14 cellular contexts compared by ENCODE assay signal in the genomic region with DNA sequence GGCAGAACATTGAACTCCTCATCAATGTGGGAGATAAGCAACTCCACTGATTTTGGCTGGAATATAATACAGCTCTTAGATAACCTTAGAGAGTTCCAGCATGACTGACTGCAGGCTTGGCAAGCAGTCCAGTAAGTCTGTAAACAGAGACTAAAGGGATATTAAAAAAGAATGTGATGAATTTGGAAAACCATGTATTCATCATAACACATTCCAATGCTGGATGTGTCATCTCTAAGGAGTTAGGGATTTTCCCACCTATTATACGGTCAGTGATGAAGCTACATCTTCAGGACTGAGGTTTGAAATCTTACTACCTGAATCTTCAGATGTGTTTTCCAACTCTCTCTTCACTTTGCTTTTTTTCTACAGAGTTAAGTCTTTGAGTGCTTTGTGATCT.
DNase-seq lines count a peak whose midpoint lies in the region; ATAC-seq and TF ChIP-seq lines count a peak whose summit lies in the region.
"Had no signal": no experiment of that assay in that cellular context is flagged by ENCODE, and none has a peak within 500 bp of the region (broad histone marks: within the 10 kb centered on the region; RNA-seq: fewer than 3 reads in every experiment).

No MANE protein-coding gene starts in this region.

- no peak for TF ChIP-seq POLR2A in HCT116 (IDR thresholded peaks at IDR 0.05; ENCODE audit: borderline replicate concordance, extremely low read depth, insufficient read depth, insufficient read length)

- DNase-seq in HCT116 (ENCODE audit: low read depth, low spot score) (no peak), SJCRH30 (peak; percentile 15 to 31), fibroblast of pulmonary artery (ENCODE audit: low read depth) (peak; percentile 29), renal cortical epithelial cell (ENCODE audit: low read depth) (peak; percentile 62), dedifferentiated amniotic fluid mesenchymal stem cell (ENCODE audit: extremely low spot score) (no peak), H4 (ENCODE audit: low spot score) (no peak)
- DNase-seq: central memory CD4-positive, alpha-beta T cell; HCEC 1CT; NCI-H510A; stimulated activated naive CD4-positive, alpha-beta T cell had no signal

- CTCF ChIA-PET in HCT116 (lab: Charles Lee): no interaction called here

- peak overlapping the region; percentile 41 for H2AFZ ChIP-seq in HCT116 (ENCODE audit: low read depth, low read length, poor library complexity, severe bottlenecking)

- intact Hi-C loops in HCT116 (cut with micrococcal nuclease): no loop called here

- no peak overlapping the region for H3K4me3 ChIP-seq in HCT116 (replicated peaks in 1 of 2; ENCODE audit: low read depth in 1 of 2, low read length in 2 of 2)
- no peak overlapping the region for H3K4me3 ChIP-seq in SJCRH30
- H3K4me3 ChIP-seq in fibroblast of pulmonary artery (replicated peaks; ENCODE audit: low read depth, low read length): no peak overlapping the region
- H3K4me3 ChIP-seq: right atrium auricular region had no signal

- RAD21 ChIA-PET in HCT116 (lab: Charles Lee; ENCODE audit: low non-redundant PET in 1 of 2, low total read pairs in 2 of 2, uncharacterized antibody in 2 of 2, unreplicated experiment in 2 of 2): no interaction called here

- no peaks in the 10 kb centered on the region for H4K20me1 ChIP-seq in HCT116 (ENCODE audit: insufficient read depth)

- no peaks in the 10 kb centered on the region for H3K79me2 ChIP-seq in HCT116 (ENCODE audit: insufficient read depth, low read length)

- H3K36me3 ChIP-seq in HCT116 (ENCODE audit: control insufficient read depth in 1 of 2, insufficient read depth in 2 of 2, low read length in 2 of 2) (no peaks in the 10 kb centered on the region), SJCRH30 (no peaks in the 10 kb centered on the region)
- H3K36me3 ChIP-seq: right atrium auricular region had no signal

- H3K27me3 ChIP-seq in HCT116 (ENCODE audit: insufficient read depth, low read length) (no peaks in the 10 kb centered on the region), SJCRH30 (no peaks in the 10 kb centered on the region)
- H3K27me3 ChIP-seq: right atrium auricular region had no signal

- H3K27ac ChIP-seq in HCT116 (ENCODE audit: low read depth, low read length) (no peak overlapping the region), SJCRH30 (peak overlapping the region; percentile 77)
- H3K27ac ChIP-seq: C4-2B, right atrium auricular region had no signal

- H3K4me2 ChIP-seq in HCT116 (ENCODE audit: low read length): peak overlapping the region; percentile 47

- H3K9ac ChIP-seq in HCT116 (ENCODE audit: low read length): no peak overlapping the region

- H3K4me1 ChIP-seq in HCT116 (ENCODE audit: control insufficient read depth in 1 of 2, insufficient read depth in 2 of 2, low read length in 2 of 2): peaks cover 0 to 12% of the 10 kb centered on the region in 2 experiments; a peak in 2 of 4 replicates
- H3K4me1 ChIP-seq in SJCRH30: peaks cover 71% of the 10 kb centered on the region
- H3K4me1 ChIP-seq: right atrium auricular region had no signal

- no TSS peak for BruUV-seq in HCT116 (replicated peaks; lab: Mats Ljungman, UMichigan)

- POLR2A ChIA-PET in HCT116 (lab: Charles Lee): no interaction called here

- H3K9me2 ChIP-seq in HCT116 (ENCODE audit: insufficient read depth): no peaks in the 10 kb centered on the region

- H3K9me3 ChIP-seq in HCT116 (ENCODE audit: control insufficient read depth in 1 of 2, insufficient read depth in 1 of 2, low read depth in 1 of 2, low read length in 2 of 2): no peaks in the 10 kb centered on the region
- no peaks in the 10 kb centered on the region for H3K9me3 ChIP-seq in SJCRH30 (replicated peaks)
- H3K9me3 ChIP-seq: right atrium auricular region had no signal

- ATAC-seq in HCT116 (peak; percentile 58), GM18868 (IDR thresholded peaks at IDR 0.05; ENCODE audit: unreplicated experiment) (no peak)
- ATAC-seq: HepG2 had no signal

- TF ChIP-seq RAD21 in HCT116 (IDR thresholded peaks at IDR 0.05; ENCODE audit: low read depth): no peak

- no peak for TF ChIP-seq CTCF in HCT116 (IDR thresholded peaks at IDR 0.05 in 2 of 3, conservative IDR thresholded peaks at IDR 0.05 in 1 of 3; ENCODE audit: borderline replicate concordance in 1 of 3, insufficient read depth in 1 of 3, low read depth in 2 of 3, low read length in 2 of 3)
- no peak for TF ChIP-seq CTCF in fibroblast of pulmonary artery (IDR thresholded peaks at IDR 0.05; ENCODE audit: low read length, missing control alignments)

TF ChIP-seq in HCT116, 20 proteins besides CTCF, POLR2A, EP300 and RAD21:
- TF ChIP-seq ZNF274 (IDR thresholded peaks at IDR 0.05; ENCODE audit: low read depth, low read length): no peak
- TF ChIP-seq JUND (IDR thresholded peaks at IDR 0.05): no peak
- TF ChIP-seq SRF (IDR thresholded peaks at IDR 0.05; ENCODE audit: low read depth): no peak
- TF ChIP-seq CEBPB (IDR thresholded peaks at IDR 0.05; ENCODE audit: low read depth): no peak
- TF ChIP-seq, protein P1, sequence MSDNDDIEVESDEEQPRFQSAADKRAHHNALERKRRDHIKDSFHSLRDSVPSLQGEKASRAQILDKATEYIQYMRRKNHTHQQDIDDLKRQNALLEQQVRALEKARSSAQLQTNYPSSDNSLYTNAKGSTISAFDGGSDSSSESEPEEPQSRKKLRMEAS (IDR thresholded peaks at IDR 0.05): no peak
- TF ChIP-seq, protein P2, sequence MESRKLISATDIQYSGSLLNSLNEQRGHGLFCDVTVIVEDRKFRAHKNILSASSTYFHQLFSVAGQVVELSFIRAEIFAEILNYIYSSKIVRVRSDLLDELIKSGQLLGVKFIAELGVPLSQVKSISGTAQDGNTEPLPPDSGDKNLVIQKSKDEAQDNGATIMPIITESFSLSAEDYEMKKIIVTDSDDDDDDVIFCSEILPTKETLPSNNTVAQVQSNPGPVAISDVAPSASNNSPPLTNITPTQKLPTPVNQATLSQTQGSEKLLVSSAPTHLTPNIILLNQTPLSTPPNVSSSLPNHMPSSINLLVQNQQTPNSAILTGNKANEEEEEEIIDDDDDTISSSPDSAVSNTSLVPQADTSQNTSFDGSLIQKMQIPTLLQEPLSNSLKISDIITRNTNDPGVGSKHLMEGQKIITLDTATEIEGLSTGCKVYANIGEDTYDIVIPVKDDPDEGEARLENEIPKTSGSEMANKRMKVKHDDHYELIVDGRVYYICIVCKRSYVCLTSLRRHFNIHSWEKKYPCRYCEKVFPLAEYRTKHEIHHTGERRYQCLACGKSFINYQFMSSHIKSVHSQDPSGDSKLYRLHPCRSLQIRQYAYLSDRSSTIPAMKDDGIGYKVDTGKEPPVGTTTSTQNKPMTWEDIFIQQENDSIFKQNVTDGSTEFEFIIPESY (IDR thresholded peaks at IDR 0.05; ENCODE audit: extremely low read depth, insufficient replicate concordance, low read length): no peak
- no peak for TF ChIP-seq EZH2phosphoT487 (IDR thresholded peaks at IDR 0.05; ENCODE audit: borderline replicate concordance)
- no peak for TF ChIP-seq ZFX (IDR thresholded peaks at IDR 0.05)
- no peak for TF ChIP-seq POLR2AphosphoS5 (IDR thresholded peaks at IDR 0.05; ENCODE audit: low read depth, low read length)
- TF ChIP-seq SIN3A (IDR thresholded peaks at IDR 0.05; ENCODE audit: low read depth): no peak
- no peak for TF ChIP-seq SP1 (IDR thresholded peaks at IDR 0.05; ENCODE audit: low read depth)
- TF ChIP-seq EZH2 (IDR thresholded peaks at IDR 0.05): no peak
- no peak for TF ChIP-seq ELF1 (IDR thresholded peaks at IDR 0.05; ENCODE audit: borderline replicate concordance, low read depth)
- TF ChIP-seq FOSL1 (IDR thresholded peaks at IDR 0.05; ENCODE audit: low read depth): no peak
- no peak for TF ChIP-seq EGR1 (IDR thresholded peaks at IDR 0.05; ENCODE audit: low read depth)
- TF ChIP-seq TCF7L2 (IDR thresholded peaks at IDR 0.05; ENCODE audit: borderline replicate concordance, extremely low read depth, insufficient read depth, insufficient read length): no peak

Comparison
In these comparisons a context has a peak if more than half of its experiments do, and no peak if none do; other contexts are left out.
1. DNase-seq: peak in SJCRH30 (2 of 2), fibroblast of pulmonary artery (single experiment) and renal cortical epithelial cell (single experiment); none in HCT116 (single experiment), dedifferentiated amniotic fluid mesenchymal stem cell (single experiment) and H4 (single experiment).